8 cellular contexts compared by ENCODE assay signal in genomic region chr6:131063028-131063763, GRCh38. TPM values are rescaled to one million over a fixed set of nuclear protein-coding genes. Genes with fewer than 3 reads are reported as not detected.
DNase-seq lines count a peak whose midpoint lies in the region; FAIRE-seq and TF ChIP-seq lines count a peak whose summit lies in the region.

TSS of gene EPB41L2 (minus strand) at chr6:131063245. CDS start at chr6:130956485, 106,760 bp downstream.

- H3K4me3 ChIP-seq in iPS-20b (ENCODE audit: low read length) (peak within 1 kb of the TSS; percentile 80), small intestine (ENCODE audit: low read depth in 1 of 2, low read length in 2 of 2) (peak within 1 kb of the TSS; percentile 98)

- no peaks in the 10 kb centered on the region for H3K9me3 ChIP-seq in iPS-20b (ENCODE audit: insufficient read depth, low read depth, low read length)
- no peaks in the 10 kb centered on the region for H3K9me3 ChIP-seq in small intestine (ENCODE audit: control insufficient read depth, low read depth)

- H3K36me3 ChIP-seq in iPS-20b (ENCODE audit: insufficient read depth, low read depth, low read length) (no peaks in the 10 kb centered on the region), small intestine (ENCODE audit: control insufficient read depth in 2 of 2, insufficient read depth in 2 of 2, low read length in 2 of 2) (no peaks in the 10 kb centered on the region)

- H3K36me3 Mint-ChIP-seq in HFFc6 (ENCODE audit: low read depth), result no peaks in the 10 kb centered on the region

- WGBS in small intestine, 3 donors, result 1% methylated on average over 51 to 61 of the region's 61 CpGs

- H3K27me3 Mint-ChIP-seq in HFFc6 (ENCODE audit: insufficient read depth), result no peaks in the 10 kb centered on the region; the same call in 1 of the 2 replicates

- TF ChIP-seq CTCF in GM12872 (IDR thresholded peaks at IDR 0.05; ENCODE audit: insufficient read depth, low read depth, low read length) (0 out of 3 replicates have a peak, but pooled peaks have one; percentile 2), HFFc6 (IDR thresholded peaks at IDR 0.05) (peak; percentile 50), VCaP (conservative IDR thresholded peaks at IDR 0.05) (peak; percentile 34; the same call in 1 of the 2 replicates)

- peaks cover 43% of the 10 kb centered on the region for H3K4me1 Mint-ChIP-seq in HFFc6 (ENCODE audit: low read depth)

- H3K4me1 ChIP-seq in iPS-20b (ENCODE audit: insufficient read depth, low read length) (peaks cover 14% of the 10 kb centered on the region; the same call in 1 of the 2 replicates), small intestine (ENCODE audit: control insufficient read depth in 2 of 2, insufficient read depth in 1 of 2, low read depth in 1 of 2, low read length in 1 of 2) (peaks cover 0 to 4% of the 10 kb centered on the region in 2 donors)

- peak; percentile 84 for DNase-seq in HFFc6
- peak; percentile 63 for DNase-seq in NCI-H1048 (lab: John Stamatoyannopoulos, UW)
- DNase-seq in T47D (ENCODE audit: low read depth in 1 of 2, low spot score in 1 of 2), result peak; percentile 21 to 79
- DNase-seq in small intestine, result peak; percentile 77
- no peak for DNase-seq in NCI-H510A treated with DMSO at 0.1 percent for 48 hours (lab: John Stamatoyannopoulos, UW)

- H3K4me3 Mint-ChIP-seq in HFFc6, result peak within 1 kb of the TSS; percentile 93

- H3K9me3 Mint-ChIP-seq in HFFc6, result no peaks in the 10 kb centered on the region

- FAIRE-seq in small intestine (lab: Jason Lieb, UNC), result no peak

- in situ Hi-C loops in T47D (cut with HindIII; ENCODE audit: low pct_unique_long_range_greater_than_20kb, low sequenced_read_pairs), result no loop called here

- H3K27ac ChIP-seq in VCaP (peak within 1 kb of the TSS; percentile 60), iPS-20b (ENCODE audit: low read length) (no peak within 1 kb of the TSS), small intestine (ENCODE audit: low read depth in 1 of 2, low read length in 1 of 2) (peak within 1 kb of the TSS; percentile 42 to 92)

- peak within 1 kb of the TSS; percentile 71; the same call in 1 of the 2 replicates for H3K9ac ChIP-seq in iPS-20b (ENCODE audit: low read depth, low read length)

- H3K27ac Mint-ChIP-seq in HFFc6, result peak within 1 kb of the TSS; percentile 82

- H3K27me3 ChIP-seq in iPS-20b (ENCODE audit: insufficient read depth, low read length) (peaks cover 30% of the 10 kb centered on the region), small intestine (ENCODE audit: control insufficient read depth in 2 of 2, insufficient read depth in 2 of 2, low read length in 2 of 2) (no peaks in the 10 kb centered on the region)

RNA-seq across cellular contexts. Expression of gene EPB41L2, which starts in this region (rescaled TPM):
- 10 to 100 TPM; 39.3 to 73.8 (median 60.7) TPM for total RNA-seq in HFFc6 (2021; fragmentation: NEBNext Ultra II Directional; extraction: Animal tissue kit (Norgen Biotek cat#: 25700))
- 10 to 100 TPM; 14.8 to 43.6 (median 18.6) TPM for polyA plus RNA-seq in small intestine
